ENCODE assay signal across 25 cellular contexts in the genomic region with DNA sequence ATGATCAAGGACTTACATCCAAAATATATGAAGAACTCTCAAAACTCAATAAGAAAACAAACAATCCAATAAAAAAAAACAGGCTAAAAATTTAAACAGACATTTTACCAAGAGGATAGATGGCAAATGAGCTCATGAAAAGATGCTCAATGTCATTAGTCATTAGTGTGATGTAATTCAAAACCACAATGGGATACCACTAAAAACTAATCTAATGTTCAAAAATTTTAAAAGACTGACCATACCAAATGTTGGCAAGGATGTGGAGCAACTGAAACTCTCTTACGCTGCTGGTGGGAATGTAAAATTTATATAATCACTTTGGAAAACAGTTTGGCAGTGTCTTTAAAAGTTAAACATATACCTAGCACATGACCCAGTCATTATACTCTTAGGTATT. TPM values are rescaled to one million over a fixed set of nuclear protein-coding genes. Genes with fewer than 3 reads are reported as not detected.
A peak's percentile ranks its signal among the peaks of the same experiment; 100 is the strongest.
DNase-seq lines count a peak whose midpoint lies in the region; ATAC-seq, FAIRE-seq and TF ChIP-seq lines count a peak whose summit lies in the region.
"Had no signal": no experiment of that assay in that cellular context is flagged by ENCODE, and none has a peak within 500 bp of the region (broad histone marks: within the 10 kb centered on the region; RNA-seq: fewer than 3 reads in every experiment).

No MANE protein-coding gene starts in this region.

- peak; percentile 44 for DNase-seq in EL
- peak; percentile 0 for DNase-seq in HT1080 (ENCODE audit: low read depth)
- peak; percentile 38 for DNase-seq in astrocyte (ENCODE audit: low read depth)
- DNase-seq in kidney: no peak
- DNase-seq in stimulated activated CD4-positive, alpha-beta T cell treated with anti-CD3 and anti-CD28 coated beads, Interleukin-2, amount 100 ng/mL, for 48 hours: no peak
- DNase-seq in midbrain (lab: John Stamatoyannopoulos, UW): no peak
- DNase-seq: CD4-positive, alpha-beta T cell; COR-L47; H9; MV-4-11; NCI-H1105 treated with DMSO at 0.1 percent for 48 hours; NCI-H2029 treated with DMSO at 0.1 percent for 48 hours; NCI-H345; NCI-H510A treated with DMSO at 0.1 percent for 48 hours; SIG-M5 had no signal

- no peaks in the 10 kb centered on the region for H3K36me3 ChIP-seq in astrocyte (ENCODE audit: insufficient read depth, low read length)
- H3K36me3 ChIP-seq in kidney (ENCODE audit: control insufficient read depth in 1 of 2, insufficient read depth in 2 of 2, low read length in 2 of 2): no peaks in the 10 kb centered on the region
- H3K36me3 ChIP-seq: BLaER1 had no signal

- H3K4me1 ChIP-seq in astrocyte (ENCODE audit: insufficient read depth, low read length) (no peaks in the 10 kb centered on the region), kidney (ENCODE audit: control insufficient read depth in 1 of 2, insufficient read depth in 1 of 2, low read depth in 1 of 2, low read length in 2 of 2) (no peaks in the 10 kb centered on the region)
- H3K4me1 ChIP-seq: BLaER1 had no signal

- no peaks in the 10 kb centered on the region for H3K27me3 ChIP-seq in astrocyte (ENCODE audit: insufficient read depth, low read length)

- H3K4me2 ChIP-seq in astrocyte (ENCODE audit: low read length): no peak overlapping the region
- H3K4me2 ChIP-seq: BLaER1, GM23338 had no signal

- no peaks in the 10 kb centered on the region for H3K4me1 Mint-ChIP-seq in astrocyte (ENCODE audit: low read depth, unreplicated experiment)
- H3K4me1 Mint-ChIP-seq: GM23338, H9 had no signal

- H3K4me3 ChIP-seq in astrocyte (ENCODE audit: insufficient read depth, low read depth, low read length) (no peak overlapping the region), kidney (ENCODE audit: low read length in 2 of 2) (no peak overlapping the region)
- H3K4me3 ChIP-seq: BLaER1, GM23338, SK-N-MC had no signal

- H3K36me3 Mint-ChIP-seq in astrocyte (ENCODE audit: low read depth, unreplicated experiment): no peaks in the 10 kb centered on the region

- no peak overlapping the region for H2AFZ ChIP-seq in astrocyte (ENCODE audit: low read depth, low read length)
- H2AFZ ChIP-seq: GM23338 had no signal

- H4K20me1 ChIP-seq in astrocyte (ENCODE audit: insufficient read depth, low read length): no peaks in the 10 kb centered on the region
- H4K20me1 ChIP-seq: BLaER1 had no signal

- FAIRE-seq in astrocyte (lab: Jason Lieb, UNC): no peak
- FAIRE-seq in kidney (lab: Jason Lieb, UNC): peak; percentile 73
- FAIRE-seq: GM12892, RCC 7860 had no signal

- H3K79me2 ChIP-seq in astrocyte (ENCODE audit: insufficient read depth, low read length): no peaks in the 10 kb centered on the region

- H3K9ac ChIP-seq in astrocyte (ENCODE audit: low read length) (no peak overlapping the region), kidney (ENCODE audit: low read length in 2 of 2) (no peak overlapping the region)
- H3K9ac ChIP-seq: BLaER1 had no signal

- no peak overlapping the region for H3K4me3 Mint-ChIP-seq in astrocyte (ENCODE audit: unreplicated experiment)
- H3K4me3 Mint-ChIP-seq: CD4-positive, alpha-beta T cell; GM23338; H9 had no signal

- TF ChIP-seq CTCF in astrocyte (IDR thresholded peaks at IDR 0.05; ENCODE audit: insufficient read depth, low read depth, low read length) (no peak), kidney (IDR thresholded peaks at IDR 0.05; ENCODE audit: borderline replicate concordance, extremely low read depth, insufficient read depth) (no peak)

- peaks cover 3% of the 10 kb centered on the region for H3K9me3 Mint-ChIP-seq in astrocyte (ENCODE audit: unreplicated experiment)
- H3K9me3 Mint-ChIP-seq: CD4-positive, alpha-beta T cell; GM23338 had no signal

- intact Hi-C loops in kidney (cut with DNase I): no loop called here

- H3K27ac ChIP-seq in astrocyte (ENCODE audit: low read depth, low read length): no peak overlapping the region
- no peak overlapping the region for H3K27ac ChIP-seq in kidney (ENCODE audit: low read depth in 2 of 2, low read length in 2 of 2)
- H3K27ac ChIP-seq: BLaER1, SK-N-MC had no signal

- no peak for ATAC-seq in GM18502 (IDR thresholded peaks at IDR 0.05; ENCODE audit: poor library complexity, unreplicated experiment)
- no peak for ATAC-seq in HG03354 (IDR thresholded peaks at IDR 0.05; ENCODE audit: poor library complexity, severe bottlenecking, unreplicated experiment)
- ATAC-seq: GM23338 had no signal

- no peaks in the 10 kb centered on the region for H3K27me3 Mint-ChIP-seq in astrocyte (ENCODE audit: low read depth, unreplicated experiment)
- H3K27me3 Mint-ChIP-seq: CD4-positive, alpha-beta T cell had no signal

- H3K9me3 ChIP-seq in astrocyte (ENCODE audit: insufficient read depth, low read depth, low read length) (no peaks in the 10 kb centered on the region), kidney (ENCODE audit: control insufficient read depth in 1 of 2, low read length in 2 of 2) (no peaks in the 10 kb centered on the region)
- H3K9me3 ChIP-seq: BLaER1 had no signal

- H3K27ac Mint-ChIP-seq in astrocyte (ENCODE audit: unreplicated experiment): no peak overlapping the region
- H3K27ac Mint-ChIP-seq: CD4-positive, alpha-beta T cell; GM23338; H9 had no signal

RNA-seq across cellular contexts. Expression of a gene that starts 43.7 kb away (rescaled TPM):
- total RNA-seq in HT1080 (2014; rRNA removed; shearing (Covaris generic)): not detected in 2 replicates
- polyA plus RNA-seq in HT1080 (2015; cell fraction: cytosol; rRNA removed): 0.05 and 0.06 TPM in 2 replicates
- 0.06 and 0.17 TPM in 2 replicates for polyA plus RNA-seq in HT1080 (2015; cell fraction: nucleus; rRNA removed)
- total RNA-seq in astrocyte (7.1 and 8.5 TPM in 2 replicates), kidney (12.1 TPM)
- polyA plus RNA-seq in kidney (ENCODE audit: insufficient read depth, low read depth, low replicate concordance): 4.7 TPM
- total RNA-seq: A172; CD4-positive, alpha-beta T cell; M059J; T-helper 1 cell treated with Interleukin-12 subunit alpha and Interleukin-12 subunit beta and Interleukin-4 antibody, amounts not matched to agents 30 ng/mL and 1 ng/mL, for 36 hours had no signal

Comparison
In these comparisons a context has a peak if more than half of its experiments do, and no peak if none do; other contexts are left out.
1. DNase-seq: peak in EL (single experiment), HT1080 (single experiment) and astrocyte (single experiment); none in kidney (single experiment), stimulated activated CD4-positive, alpha-beta T cell treated with anti-CD3 and anti-CD28 coated beads, Interleukin-2, amount 100 ng/mL, for 48 hours (0 of 2) and midbrain (single experiment).